In the genomic region with DNA sequence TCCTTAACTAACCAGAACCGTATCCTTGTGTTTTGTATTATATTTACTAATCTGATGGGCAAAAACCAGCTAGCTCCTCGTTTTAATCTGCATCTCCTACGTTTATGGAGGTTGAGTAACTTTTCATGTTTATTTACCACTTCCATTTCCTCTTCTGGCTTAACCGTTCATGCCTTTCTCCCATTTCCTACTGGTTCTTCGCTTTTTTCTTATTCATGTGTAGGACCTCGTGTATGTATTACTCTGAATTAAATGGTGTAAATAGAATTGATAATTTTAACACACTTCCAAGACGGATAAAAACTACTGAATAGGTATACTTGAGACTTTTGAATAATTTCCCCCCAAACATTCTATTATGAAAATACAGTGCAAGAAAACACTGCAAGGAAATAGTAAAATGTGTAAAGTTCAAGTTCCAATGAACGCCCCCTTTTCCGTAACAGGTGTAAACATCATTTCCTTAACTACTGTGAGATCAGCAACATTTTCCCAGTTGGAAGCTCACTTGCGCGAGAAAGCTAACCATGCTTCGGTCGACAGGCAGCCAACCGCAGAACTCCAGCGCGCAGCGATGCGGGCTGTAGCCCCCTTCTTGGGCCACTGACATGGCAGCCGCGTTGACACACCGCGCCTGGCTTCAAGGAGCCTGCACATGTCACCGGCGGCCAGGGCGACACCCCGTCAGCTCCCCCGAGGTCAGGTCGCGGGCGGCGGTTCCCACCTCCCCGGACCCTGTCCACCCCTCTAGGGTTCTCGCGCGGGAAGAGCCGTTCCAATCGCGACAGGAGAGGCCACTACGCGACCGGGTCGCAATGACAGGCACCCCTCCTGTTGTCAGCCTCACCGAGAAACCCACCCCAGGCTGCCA, we compare ENCODE assay signal across 8 cellular contexts. TPM values are rescaled to one million over a fixed set of nuclear protein-coding genes. Genes with fewer than 3 reads are reported as not detected.
A peak's percentile ranks its signal among the peaks of the same experiment; 100 is the strongest.
DNase-seq lines count a peak whose midpoint lies in the region; ATAC-seq, FAIRE-seq and TF ChIP-seq lines count a peak whose summit lies in the region.

No MANE protein-coding gene starts in this region.

- TF ChIP-seq CTCF in CD4-positive, alpha-beta T cell (IDR thresholded peaks at IDR 0.05) = no peak
- TF ChIP-seq CTCF in bronchial epithelial cell (IDR thresholded peaks at IDR 0.05; ENCODE audit: insufficient read depth, low read length, severe bottlenecking) (no peak), keratinocyte (optimal IDR thresholded peaks at IDR 0.05 in 1 of 3, IDR thresholded peaks at IDR 0.05 in 1 of 3, conservative IDR thresholded peaks at IDR 0.05 in 1 of 3; ENCODE audit: extremely low read depth in 1 of 3, insufficient read depth in 2 of 3, low read length in 3 of 3) (no peak)

- H3K9me1 ChIP-seq in keratinocyte (ENCODE audit: control insufficient read depth, extremely low read depth, insufficient read depth, low read length) = no peaks in the 10 kb centered on the region

- dilution Hi-C loops in keratinocyte (cut with MboI; ENCODE audit: extremely low pct_ligation_motif_present, low sequenced_read_pairs) = no loop called here

- H3K4me3 ChIP-seq in bronchial epithelial cell (ENCODE audit: low read depth, low read length) (peak overlapping the region; percentile 79), keratinocyte (ENCODE audit: control insufficient read depth in 2 of 3, extremely low read depth in 1 of 3, insufficient read depth in 2 of 3, low read depth in 1 of 3, low read length in 3 of 3) (peak overlapping the region; percentile 78 to 96 (median 95))

- no peaks in the 10 kb centered on the region for H3K9me3 Mint-ChIP-seq in CD4-positive, alpha-beta T cell
- no peaks in the 10 kb centered on the region for H3K9me3 Mint-ChIP-seq in IgD-negative memory B cell
- H3K9me3 Mint-ChIP-seq in T-helper 1 cell treated with Interleukin-12 subunit alpha and Interleukin-12 subunit beta and Interleukin-4 antibody, amounts not matched to agents 30 μg/mL and 1 μg/mL, for 36 hours = no peaks in the 10 kb centered on the region

- H3K4me2 ChIP-seq in keratinocyte (ENCODE audit: control insufficient read depth, extremely low read depth, insufficient read depth, low read depth, low read length) = peak overlapping the region; percentile 88

- peak overlapping the region; percentile 97 for H2AFZ ChIP-seq in keratinocyte (ENCODE audit: control insufficient read depth, low read length)

- no peaks in the 10 kb centered on the region for H3K27me3 Mint-ChIP-seq in CD4-positive, alpha-beta T cell
- H3K27me3 Mint-ChIP-seq in IgD-negative memory B cell = no peaks in the 10 kb centered on the region
- H3K27me3 Mint-ChIP-seq in T-helper 1 cell treated with Interleukin-12 subunit alpha and Interleukin-12 subunit beta and Interleukin-4 antibody, amounts not matched to agents 30 μg/mL and 1 μg/mL, for 36 hours (ENCODE audit: low read depth) = peaks cover 12% of the 10 kb centered on the region

- DNase-seq in CD4-positive, alpha-beta T cell = peak in 9 of 10 experiments; percentile 6 to 57 (median 27)
- DNase-seq in bronchial epithelial cell (ENCODE audit: low read depth) = peak; percentile 12
- no peak for DNase-seq in keratinocyte (ENCODE audit: low read depth, low spot score)
- DNase-seq in stimulated activated CD4-positive, alpha-beta T cell treated with anti-CD3 and anti-CD28 coated beads, Interleukin-15, amount 100 ng/mL, for 24 hours = peak; percentile 57
- DNase-seq in NCI-H2107 (lab: John Stamatoyannopoulos, UW) = no peak

- H3K27ac Mint-ChIP-seq in CD4-positive, alpha-beta T cell = peak overlapping the region; percentile 87
- peak overlapping the region; percentile 83 to 95 (median 86) for H3K27ac Mint-ChIP-seq in IgD-negative memory B cell
- H3K27ac Mint-ChIP-seq in T-helper 1 cell treated with Interleukin-12 subunit alpha and Interleukin-12 subunit beta and Interleukin-4 antibody, amounts not matched to agents 30 μg/mL and 1 μg/mL, for 36 hours = peak overlapping the region; percentile 82

- intact Hi-C loops in CD4-positive, alpha-beta T cell (cut with DNase I, micrococcal nuclease) = loop anchor here (1.0 to 10.0 kb wide), 8 partner anchors 11 to 1623 kb away; a partner anchor contains a TSS

- no peak for ATAC-seq in CD4-positive, alpha-beta T cell (ENCODE audit: poor library complexity)
- ATAC-seq in GM21423 (IDR thresholded peaks at IDR 0.05; ENCODE audit: unreplicated experiment) = peak; percentile 9

- peaks cover 11% of the 10 kb centered on the region for H3K4me1 ChIP-seq in keratinocyte (ENCODE audit: control insufficient read depth, extremely low read depth, insufficient read depth, low read length)

- H3K36me3 ChIP-seq in bronchial epithelial cell (ENCODE audit: control insufficient read depth, insufficient read depth, low read length) (no peaks in the 10 kb centered on the region), keratinocyte (ENCODE audit: control insufficient read depth in 2 of 2, extremely low read depth in 1 of 2, insufficient read depth in 2 of 2, low read length in 2 of 2) (no peaks in the 10 kb centered on the region)

- peak overlapping the region; percentile 95 for H3K27ac ChIP-seq in CD4-positive, alpha-beta T cell (ENCODE audit: low read depth, low read length)
- H3K27ac ChIP-seq in keratinocyte (ENCODE audit: control insufficient read depth, insufficient read depth, low read length) = peak overlapping the region; percentile 91

- H3K79me2 ChIP-seq in keratinocyte (ENCODE audit: control insufficient read depth, insufficient read depth, low read length) = peaks cover 17% of the 10 kb centered on the region

- H3K9ac ChIP-seq in keratinocyte (ENCODE audit: control insufficient read depth, extremely low read depth, insufficient read depth, low read length) = peak overlapping the region; percentile 84

- no peaks in the 10 kb centered on the region for H4K20me1 ChIP-seq in keratinocyte (ENCODE audit: control insufficient read depth, extremely low read depth, insufficient read depth, low read length)

- H3K4me3 Mint-ChIP-seq in CD4-positive, alpha-beta T cell = peak overlapping the region; percentile 92
- H3K4me3 Mint-ChIP-seq in IgD-negative memory B cell = peak overlapping the region; percentile 91 to 96 (median 95)
- H3K4me3 Mint-ChIP-seq in T-helper 1 cell treated with Interleukin-12 subunit alpha and Interleukin-12 subunit beta and Interleukin-4 antibody, amounts not matched to agents 30 μg/mL and 1 μg/mL, for 36 hours = peak overlapping the region; percentile 85

- POLR2A ChIA-PET in CD4-positive, alpha-beta T cell (lab: Charles Lee) = interaction anchor here (0.5 to 4.8 kb wide), 17 partner anchors 8 to 1621 kb away, joined by 3 to 60 read pairs (median 4); a partner anchor contains a TSS

- FAIRE-seq in bronchial epithelial cell (lab: Jason Lieb, UNC) (no peak), keratinocyte (lab: Jason Lieb, UNC) (no peak)

- no peaks in the 10 kb centered on the region for H3K9me3 ChIP-seq in CD4-positive, alpha-beta T cell (ENCODE audit: control insufficient read depth, low read length)
- no peaks in the 10 kb centered on the region for H3K9me3 ChIP-seq in keratinocyte (ENCODE audit: control insufficient read depth, low read depth, low read length)

- H3K36me3 Mint-ChIP-seq in CD4-positive, alpha-beta T cell (ENCODE audit: low read depth) = peaks cover 20% of the 10 kb centered on the region
- H3K36me3 Mint-ChIP-seq in IgD-negative memory B cell = no peaks in the 10 kb centered on the region
- peaks cover 6% of the 10 kb centered on the region for H3K36me3 Mint-ChIP-seq in T-helper 1 cell treated with Interleukin-12 subunit alpha and Interleukin-12 subunit beta and Interleukin-4 antibody, amounts not matched to agents 30 μg/mL and 1 μg/mL, for 36 hours (ENCODE audit: low read depth)

- no peaks in the 10 kb centered on the region for H3K27me3 ChIP-seq in CD4-positive, alpha-beta T cell (ENCODE audit: control insufficient read depth, insufficient read depth, low read length)
- H3K27me3 ChIP-seq in bronchial epithelial cell (ENCODE audit: control insufficient read depth, insufficient read depth, low read length) (no peaks in the 10 kb centered on the region), keratinocyte (ENCODE audit: control insufficient read depth, extremely low read depth, insufficient read depth, low read length) (no peaks in the 10 kb centered on the region)

- H3K4me1 Mint-ChIP-seq in CD4-positive, alpha-beta T cell (ENCODE audit: low read depth) = peaks cover 60% of the 10 kb centered on the region
- peaks cover 27 to 32% (median 31%) of the 10 kb centered on the region in 3 donors for H3K4me1 Mint-ChIP-seq in IgD-negative memory B cell
- peaks cover 28% of the 10 kb centered on the region for H3K4me1 Mint-ChIP-seq in T-helper 1 cell treated with Interleukin-12 subunit alpha and Interleukin-12 subunit beta and Interleukin-4 antibody, amounts not matched to agents 30 μg/mL and 1 μg/mL, for 36 hours (ENCODE audit: low read depth)

- CTCF ChIA-PET in CD4-positive, alpha-beta T cell (lab: Charles Lee) = interaction anchor here (1.1 to 4.4 kb wide), 5 partner anchors 10 to 1621 kb away, joined by 3 to 16 read pairs (median 4); a partner anchor contains a TSS

RNA-seq across cellular contexts. Expression of a gene that starts 0.8 kb away (rescaled TPM):
- 10 to 100 TPM; 19.9 to 20.0 TPM for total RNA-seq in CD4-positive, alpha-beta T cell
- polyA plus RNA-seq in IgD-negative memory B cell (7.9 TPM), keratinocyte (22.5 to 23.6 TPM (median 22.8 TPM) in 3 replicates)
- total RNA-seq in bronchial epithelial cell = 32.1 and 54.2 TPM in 2 replicates
- polyA plus RNA-seq in keratinocyte (2011; ENCODE audit: low read depth) = 21.7 TPM
- 5.0 and 9.4 TPM in 2 replicates for polyA plus RNA-seq in keratinocyte (2011; cell fraction: cytosol; rRNA removed)
- polyA plus RNA-seq in keratinocyte (2011; cell fraction: nucleus; rRNA removed) = 27.9 and 37.4 TPM in 2 replicates
- 11.3 and 13.9 TPM in 2 replicates for polyA plus RNA-seq in keratinocyte (2012; ENCODE audit: low replicate concordance)
- polyA minus RNA-seq in keratinocyte = 12.3 to 104 TPM (median 63.0 TPM) in 3 replicates
- 18.6 TPM for polyA minus RNA-seq in keratinocyte (2011; cell fraction: cytosol; rRNA and poly(A)+ RNA removed)
- 29.1 and 118 TPM in 2 replicates for polyA minus RNA-seq in keratinocyte (2011; cell fraction: nucleus; rRNA and poly(A)+ RNA removed)

Comparison
In these comparisons a context has a peak if more than half of its experiments do, and no peak if none do; other contexts are left out.
1. DNase-seq: peak in CD4-positive, alpha-beta T cell (9 of 10), bronchial epithelial cell (single experiment) and stimulated activated CD4-positive, alpha-beta T cell treated with anti-CD3 and anti-CD28 coated beads, Interleukin-15, amount 100 ng/mL, for 24 hours (single experiment); none in keratinocyte (single experiment) and NCI-H2107 (single experiment).
2. Peak in every context shown above with its lines, with median percentiles within 50 percentile points of each other: H3K27ac Mint-ChIP-seq and H3K4me3 Mint-ChIP-seq.